Comparison of ENCODE assay signal across 8 cellular contexts in genomic region chr7:5423272-5423843, GRCh38. TPM values are rescaled to one million over a fixed set of nuclear protein-coding genes. Genes with fewer than 3 reads are reported as not detected.
DNase-seq lines count a peak whose midpoint lies in the region; ATAC-seq, FAIRE-seq and TF ChIP-seq lines count a peak whose summit lies in the region.

Gene TNRC18, minus strand, starts transcription at chr7:5423834. Its CDS starts 2,588 bp downstream, at chr7:5421246.

- ATAC-seq in A549 (no peak), foreskin keratinocyte (no peak), omental fat pad (ENCODE audit: low FRiP score) (no peak), HG02798 (IDR thresholded peaks at IDR 0.05; ENCODE audit: poor library complexity, unreplicated experiment) (no peak), HG03108 (IDR thresholded peaks at IDR 0.05; ENCODE audit: unreplicated experiment) (no peak)

- H3K4me1 ChIP-seq in A549 (peaks cover 28% of the 10 kb centered on the region), foreskin keratinocyte (peaks cover 1% of the 10 kb centered on the region)

- H3K4me2 ChIP-seq in A549 = peak within 1 kb of the TSS; percentile 81

- no peak for TF ChIP-seq RAD21 in A549 (conservative IDR thresholded peaks at IDR 0.05 in 1 of 2, IDR thresholded peaks at IDR 0.05 in 1 of 2)

- H3K27me3 ChIP-seq in foreskin keratinocyte = no peaks in the 10 kb centered on the region

- H3K4me3 ChIP-seq in A549 = peak within 1 kb of the TSS; percentile 74
- peak within 1 kb of the TSS; percentile 95 for H3K4me3 ChIP-seq in HFF-Myc (replicated peaks; ENCODE audit: low read depth, low read length)

- DNase-seq in A549 (ENCODE audit: low read depth in 1 of 2, low spot score in 1 of 2) (peak in 1 of 2 experiments; percentile 38), HFF-Myc (ENCODE audit: extremely low read depth, low read depth) (no peak), foreskin keratinocyte (no peak), omental fat pad (ENCODE audit: low spot score) (no peak), T1000 (lab: John Stamatoyannopoulos, UW) (no peak)

- TF ChIP-seq CTCF in A549 (IDR thresholded peaks at IDR 0.05) (no peak), HFF-Myc (IDR thresholded peaks at IDR 0.05; ENCODE audit: low read depth, low read length, missing control alignments) (no peak), foreskin keratinocyte (conservative IDR thresholded peaks at IDR 0.05) (no peak), omental fat pad (IDR thresholded peaks at IDR 0.05) (no peak)

- CTCF ChIA-PET in A549 (lab: Yijun Ruan, JAX) = interaction anchor here (0.5 to 5.5 kb wide), 7 partner anchors 8 to 203 kb away, joined by 3 to 54 read pairs (median 5); no protein-coding TSS in a partner anchor
- CTCF ChIA-PET in activated CD8-positive, alpha-beta memory T cell treated with anti-CD3 and anti-CD28 coated beads for 36 hours (lab: Charles Lee) = interaction anchor here (0.7 to 2.1 kb wide), 2 partner anchors 27 to 105 kb away, joined by 3 to 10 read pairs; no protein-coding TSS in a partner anchor

- no peak for TF ChIP-seq EP300 in A549 (IDR thresholded peaks at IDR 0.05)

- no peak for FAIRE-seq in A549 (lab: Jason Lieb, UNC)

- H3K27ac ChIP-seq in A549 (peak within 1 kb of the TSS; percentile 88 to 96), foreskin keratinocyte (peak within 1 kb of the TSS; percentile 97)

- no peaks in the 10 kb centered on the region for H3K9me3 ChIP-seq in A549

- POLR2A ChIA-PET in A549 (lab: Yijun Ruan, JAX) = interaction anchor here (0.7 to 4.8 kb wide), 3 partner anchors 12 to 26 kb away, joined by 3 to 63 read pairs (median 3); no protein-coding TSS in a partner anchor
- POLR2A ChIA-PET in activated CD8-positive, alpha-beta memory T cell treated with anti-CD3 and anti-CD28 coated beads for 36 hours (lab: Charles Lee) = interaction anchor here (0.9 kb wide), 1 partner anchor 102 kb away, joined by 4 read pairs; no protein-coding TSS in a partner anchor

- TF ChIP-seq POLR2A in A549 (IDR thresholded peaks at IDR 0.05; ENCODE audit: low read length) = no peak

- WGBS in A549 (ENCODE audit: missing lambda C conversion rate) = under 1% methylated on average over 45 of the region's 61 CpGs

TF ChIP-seq in A549, 52 proteins besides CTCF, POLR2A, EP300 and RAD21:
- no peak for TF ChIP-seq MAZ (IDR thresholded peaks at IDR 0.05; ENCODE audit: borderline replicate concordance, low read depth, low read length)
- no peak for TF ChIP-seq NR3C1 (IDR thresholded peaks at IDR 0.05)
- TF ChIP-seq ELK1 (IDR thresholded peaks at IDR 0.05; ENCODE audit: low read depth, low read length) = no peak
- no peak for TF ChIP-seq JUNB (IDR thresholded peaks at IDR 0.05)
- no peak for TF ChIP-seq SMC3 (IDR thresholded peaks at IDR 0.05)
- no peak for TF ChIP-seq REST (IDR thresholded peaks at IDR 0.05)
- no peak for TF ChIP-seq PBX3 (IDR thresholded peaks at IDR 0.05)
- no peak for TF ChIP-seq HMGXB4 (CRISPR knock-in tag; IDR thresholded peaks at IDR 0.05; ENCODE audit: borderline replicate concordance)
- no peak for TF ChIP-seq CHD4 (IDR thresholded peaks at IDR 0.05; ENCODE audit: borderline replicate concordance)
- no peak for TF ChIP-seq MAX (IDR thresholded peaks at IDR 0.05)
- TF ChIP-seq CEBPB (IDR thresholded peaks at IDR 0.05) = peak; percentile 11 to 54; a peak in 2 of 4 replicates
- TF ChIP-seq ZFP36 (IDR thresholded peaks at IDR 0.05; ENCODE audit: borderline replicate concordance, partially characterized antibody) = no peak
- TF ChIP-seq HOXA7 (CRISPR knock-in tag; IDR thresholded peaks at IDR 0.05) = no peak
- TF ChIP-seq CBX8 (IDR thresholded peaks at IDR 0.05) = no peak
- peak; percentile 35; the same call in 1 of the 2 replicates for TF ChIP-seq PHF8 (IDR thresholded peaks at IDR 0.05; ENCODE audit: borderline replicate concordance, low read depth)
- no peak for TF ChIP-seq BHLHE40 (IDR thresholded peaks at IDR 0.05; ENCODE audit: low read depth, low read length)
- no peak for TF ChIP-seq HDAC2 (IDR thresholded peaks at IDR 0.05)
TF ChIP-seq in A549: peak in this region for 2.

RNA-seq across cellular contexts. Expression of gene TNRC18, which starts in this region (rescaled TPM):
- 13.7 and 15.5 TPM in 2 replicates for polyA plus RNA-seq in A549 (2011; rRNA removed)
- 19.2 and 28.3 TPM in 2 replicates for polyA plus RNA-seq in A549 (2012; cell fraction: cytosol; rRNA removed)
- 45.6 and 59.8 TPM in 2 replicates for polyA plus RNA-seq in A549 (2012; cell fraction: nucleus; rRNA removed)
- polyA plus RNA-seq in A549 (2017; fragmentation: RNase III; extraction: RNeasy Plus Mini Kit Qiagen cat#74134 plus additional on column Dnase treatment) = 33.3 to 39.9 TPM (median 38.3 TPM) in 3 replicates
- 24.3 and 25.5 TPM in 2 replicates for polyA minus RNA-seq in A549 (2011; rRNA and poly(A)+ RNA removed)
- 10 to 100 TPM; 42.4 to 44.2 TPM for total RNA-seq in activated CD8-positive, alpha-beta memory T cell treated with anti-CD3 and anti-CD28 coated beads for 36 hours
- 59.7 and 61.9 TPM in 2 replicates for total RNA-seq in foreskin keratinocyte
- polyA plus RNA-seq in foreskin keratinocyte = 15.0 and 19.3 TPM in 2 replicates
- total RNA-seq in omental fat pad = 10 to 100 TPM; 26.0 to 62.4 (median 29.4) TPM
